In the genomic region with DNA sequence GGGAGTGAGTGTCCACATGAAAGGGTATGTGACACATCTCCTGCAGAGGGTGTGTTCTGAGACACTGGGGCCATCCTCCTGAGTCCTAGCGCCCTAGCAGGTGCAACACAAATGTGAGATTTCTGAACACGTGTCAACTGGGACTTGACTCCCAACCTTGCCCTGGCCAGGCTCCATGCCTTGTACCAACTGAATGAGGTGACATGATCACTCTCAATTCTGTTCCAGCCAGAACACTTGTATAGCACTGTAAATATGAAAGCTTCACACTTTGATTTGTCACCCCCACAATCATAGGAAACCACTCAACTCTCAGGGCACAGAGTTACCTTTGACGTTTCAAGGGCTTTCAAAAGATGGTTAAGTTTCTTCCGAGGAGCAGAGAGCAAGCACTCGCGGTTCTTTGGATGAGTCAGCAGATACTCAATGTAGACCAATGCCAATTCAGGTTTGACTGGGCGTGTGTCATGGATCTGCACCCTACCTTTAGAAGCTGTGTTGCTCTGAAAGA, we compare ENCODE assay signal across 8 cellular contexts. TPM values are rescaled to one million over a fixed set of nuclear protein-coding genes. Genes with fewer than 3 reads are reported as not detected.
DNase-seq lines count a peak whose midpoint lies in the region; ATAC-seq and TF ChIP-seq lines count a peak whose summit lies in the region.

No MANE protein-coding gene starts in this region.

- H3K9me3 ChIP-seq in SK-N-SH: no peaks in the 10 kb centered on the region

- TF ChIP-seq RAD21 in SK-N-SH (IDR thresholded peaks at IDR 0.05; ENCODE audit: low read length): no peak

- H3K4me3 Mint-ChIP-seq in activated CD4-positive, alpha-beta T cell treated with anti-CD3 and anti-CD28 coated beads for 36 hours: no peak overlapping the region

- no peaks in the 10 kb centered on the region for H3K27me3 ChIP-seq in SK-N-SH (ENCODE audit: insufficient read depth)

- peak overlapping the region; percentile 83 for H3K27ac Mint-ChIP-seq in activated CD4-positive, alpha-beta T cell treated with anti-CD3 and anti-CD28 coated beads for 36 hours

- TF ChIP-seq CTCF in SK-N-SH (IDR thresholded peaks at IDR 0.05): no peak

- H4K20me1 ChIP-seq in SK-N-SH (ENCODE audit: insufficient read depth): no peaks in the 10 kb centered on the region

- H3F3A ChIP-seq in SK-N-SH (replicated peaks; ENCODE audit: insufficient read depth): peaks cover 17% of the 10 kb centered on the region

- peaks cover 2 to 3% of the 10 kb centered on the region in 2 experiments; a peak in 2 of 4 replicates for H3K4me1 ChIP-seq in SK-N-SH (ENCODE audit: control insufficient read depth in 1 of 2, insufficient read depth in 2 of 2, low read depth in 1 of 2, low read length in 1 of 2)

- TF ChIP-seq EP300 in SK-N-SH (IDR thresholded peaks at IDR 0.05; ENCODE audit: borderline replicate concordance in 1 of 2, low read depth in 1 of 2, low read length in 1 of 2): no peak

- intact Hi-C loops in activated CD4-positive, alpha-beta T cell treated with anti-CD3 and anti-CD28 coated beads for 36 hours (cut with DNase I, micrococcal nuclease): loop anchor here (1.0 to 5.0 kb wide), 9 partner anchors 43 to 348 kb away; partner anchors contain the start of genes ESYT2 (in 2 of the 2), NCAPG2 (in 2 of the 2), DYNC2I1 (in 1 of the 2) and PTPRN2 (in 1 of the 2)

- CTCF ChIA-PET in activated CD4-positive, alpha-beta T cell treated with anti-CD3 and anti-CD28 coated beads for 36 hours (lab: Charles Lee): interaction anchor here (0.8 to 1.5 kb wide), 4 partner anchors 8 to 321 kb away, joined by 3 to 4 read pairs (median 3); no protein-coding TSS in a partner anchor
- CTCF ChIA-PET in SK-N-SH (lab: Yijun Ruan, JAX): interaction anchor here (0.9 to 2.2 kb wide), 2 partner anchors 8 to 40 kb away, joined by 3 to 7 read pairs; no protein-coding TSS in a partner anchor

- H3K9ac ChIP-seq in SK-N-SH: no peak overlapping the region

- ATAC-seq in activated CD4-positive, alpha-beta T cell treated with anti-CD3 and anti-CD28 coated beads for 36 hours: peak; percentile 93
- ATAC-seq in HG02943 (IDR thresholded peaks at IDR 0.05; ENCODE audit: low read depth, unreplicated experiment): peak; percentile 95

- H3K4me3 ChIP-seq in SK-N-SH (ENCODE audit: low read depth in 2 of 2, low read length in 1 of 2): no peak overlapping the region

- no peaks in the 10 kb centered on the region for H3K9me2 ChIP-seq in SK-N-SH

- H3K9me3 Mint-ChIP-seq in activated CD4-positive, alpha-beta T cell treated with anti-CD3 and anti-CD28 coated beads for 36 hours (ENCODE audit: low read depth): no peaks in the 10 kb centered on the region

- POLR2A ChIA-PET in activated CD4-positive, alpha-beta T cell treated with anti-CD3 and anti-CD28 coated beads for 36 hours (lab: Charles Lee): interaction anchor here (0.6 to 1.2 kb wide), 5 partner anchors 36 to 155 kb away, joined by 3 to 7 read pairs (median 5); partner anchors contain the start of gene NCAPG2
- POLR2A ChIA-PET in SK-N-SH (lab: Yijun Ruan, JAX): no interaction called here

- 93% methylated on average over 7 of the region's 7 CpGs for WGBS in SK-N-SH (ENCODE audit: low lambda C conversion rate)

- H3K4me2 ChIP-seq in SK-N-SH: no peak overlapping the region

- peaks cover 40 to 46% of the 10 kb centered on the region in 2 experiments for H3K36me3 ChIP-seq in SK-N-SH (replicated peaks in 1 of 2; ENCODE audit: control insufficient read depth in 1 of 2, insufficient read depth in 2 of 2, low read length in 1 of 2)

- peaks cover 57% of the 10 kb centered on the region for H3K36me3 Mint-ChIP-seq in activated CD4-positive, alpha-beta T cell treated with anti-CD3 and anti-CD28 coated beads for 36 hours (ENCODE audit: low read depth)

- no peak overlapping the region; a peak in 1 of 4 replicates for H3K27ac ChIP-seq in SK-N-SH (ENCODE audit: low read depth in 2 of 2, low read length in 1 of 2)

- DNase-seq in activated CD4-positive, alpha-beta T cell treated with anti-CD3 and anti-CD28 coated beads for 36 hours: peak; percentile 87
- no peak for DNase-seq in activated CD4-positive, alpha-beta T cell treated with anti-CD3 and anti-CD28 coated beads, Interleukin-2, amount 50 U/mL, for 1 hour
- DNase-seq in activated CD4-positive, alpha-beta T cell treated with anti-CD3 and anti-CD28 coated beads, Interleukin-2, amount 50 U/mL, for 48 hours: peak; percentile 61 to 77
- DNase-seq in stimulated activated CD4-positive, alpha-beta T cell treated with anti-CD3 and anti-CD28 coated beads, TNF-alpha, amount 100 ng/mL, for 48 hours (ENCODE audit: low read depth in 3 of 3): peak; percentile 58 to 74 (median 59)
- DNase-seq in C1 segment of cervical spinal cord (lab: John Stamatoyannopoulos, UW) (no peak), activated gamma-delta T cell (lab: John Stamatoyannopoulos, UW) (no peak), SK-N-SH (no peak)

- no peak overlapping the region for H2AFZ ChIP-seq in SK-N-SH (ENCODE audit: low read depth)

- H3K4me1 Mint-ChIP-seq in activated CD4-positive, alpha-beta T cell treated with anti-CD3 and anti-CD28 coated beads for 36 hours: peaks cover 31% of the 10 kb centered on the region

- no peaks in the 10 kb centered on the region for H3K79me2 ChIP-seq in SK-N-SH (ENCODE audit: insufficient read depth)

- no peaks in the 10 kb centered on the region for H3K27me3 Mint-ChIP-seq in activated CD4-positive, alpha-beta T cell treated with anti-CD3 and anti-CD28 coated beads for 36 hours

TF ChIP-seq in SK-N-SH, 30 proteins besides CTCF, POLR2A, EP300 and RAD21 (continues in another document):
- TF ChIP-seq CHD2 (IDR thresholded peaks at IDR 0.05; ENCODE audit: low read length, partially characterized antibody): no peak
- no peak for TF ChIP-seq GABPA (IDR thresholded peaks at IDR 0.05; ENCODE audit: low read depth)
- TF ChIP-seq, protein P1, sequence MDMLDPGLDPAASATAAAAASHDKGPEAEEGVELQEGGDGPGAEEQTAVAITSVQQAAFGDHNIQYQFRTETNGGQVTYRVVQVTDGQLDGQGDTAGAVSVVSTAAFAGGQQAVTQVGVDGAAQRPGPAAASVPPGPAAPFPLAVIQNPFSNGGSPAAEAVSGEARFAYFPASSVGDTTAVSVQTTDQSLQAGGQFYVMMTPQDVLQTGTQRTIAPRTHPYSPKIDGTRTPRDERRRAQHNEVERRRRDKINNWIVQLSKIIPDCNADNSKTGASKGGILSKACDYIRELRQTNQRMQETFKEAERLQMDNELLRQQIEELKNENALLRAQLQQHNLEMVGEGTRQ (IDR thresholded peaks at IDR 0.05; ENCODE audit: borderline replicate concordance, low read depth, low read length): no peak
- TF ChIP-seq JUND (IDR thresholded peaks at IDR 0.05): no peak
- no peak for TF ChIP-seq MAX (IDR thresholded peaks at IDR 0.05; ENCODE audit: low read depth)
- TF ChIP-seq SIN3A (IDR thresholded peaks at IDR 0.05; ENCODE audit: borderline replicate concordance, low read depth, low read length): no peak
- TF ChIP-seq YY1 (IDR thresholded peaks at IDR 0.05; ENCODE audit: low read depth): no peak
- no peak for TF ChIP-seq REST (IDR thresholded peaks at IDR 0.05; ENCODE audit: low read depth, low read length)
- no peak for TF ChIP-seq MEF2A (IDR thresholded peaks at IDR 0.05; ENCODE audit: borderline replicate concordance, low read depth)
- TF ChIP-seq, protein P2, sequence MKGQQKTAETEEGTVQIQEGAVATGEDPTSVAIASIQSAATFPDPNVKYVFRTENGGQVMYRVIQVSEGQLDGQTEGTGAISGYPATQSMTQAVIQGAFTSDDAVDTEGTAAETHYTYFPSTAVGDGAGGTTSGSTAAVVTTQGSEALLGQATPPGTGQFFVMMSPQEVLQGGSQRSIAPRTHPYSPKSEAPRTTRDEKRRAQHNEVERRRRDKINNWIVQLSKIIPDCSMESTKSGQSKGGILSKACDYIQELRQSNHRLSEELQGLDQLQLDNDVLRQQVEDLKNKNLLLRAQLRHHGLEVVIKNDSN (IDR thresholded peaks at IDR 0.05; ENCODE audit: borderline replicate concordance, low read depth): no peak
- no peak for TF ChIP-seq GATA2 (CRISPR knock-in tag; IDR thresholded peaks at IDR 0.05)
- no peak for TF ChIP-seq SMC3 (IDR thresholded peaks at IDR 0.05; ENCODE audit: low read depth, low read length)
- TF ChIP-seq RFX5 (IDR thresholded peaks at IDR 0.05; ENCODE audit: low read length): no peak
- no peak for TF ChIP-seq FOXJ3 (CRISPR knock-in tag; IDR thresholded peaks at IDR 0.05)

RNA-seq across cellular contexts. Expression of gene NCAPG2, which starts 48.6 kb away (rescaled TPM):
- total RNA-seq in activated CD4-positive, alpha-beta T cell treated with anti-CD3 and anti-CD28 coated beads for 36 hours: 100 to 1,000 TPM in 1 of 2 experiments, 10 to 100 TPM in 1; 85.4 to 127 TPM
- 25.0 and 27.6 TPM in 2 replicates for polyA plus RNA-seq in SK-N-SH (2012; rRNA removed)
- 26.2 and 27.7 TPM in 2 replicates for polyA plus RNA-seq in SK-N-SH (2012; cell fraction: cytosol; rRNA removed)
- polyA plus RNA-seq in SK-N-SH (2012; cell fraction: nucleus; rRNA removed): 19.1 and 22.6 TPM in 2 replicates

Comparison
In these comparisons a context has a peak if more than half of its experiments do, and no peak if none do; other contexts are left out.
1. DNase-seq: peak in activated CD4-positive, alpha-beta T cell treated with anti-CD3 and anti-CD28 coated beads for 36 hours (single experiment), activated CD4-positive, alpha-beta T cell treated with anti-CD3 and anti-CD28 coated beads, Interleukin-2, amount 50 U/mL, for 48 hours (2 of 2) and stimulated activated CD4-positive, alpha-beta T cell treated with anti-CD3 and anti-CD28 coated beads, TNF-alpha, amount 100 ng/mL, for 48 hours (3 of 3); none in activated CD4-positive, alpha-beta T cell treated with anti-CD3 and anti-CD28 coated beads, Interleukin-2, amount 50 U/mL, for 1 hour (single experiment), C1 segment of cervical spinal cord (0 of 14), activated gamma-delta T cell (single experiment) and SK-N-SH (single experiment).